Comparison of ENCODE assay signal across 13 cellular contexts in the genomic region with DNA sequence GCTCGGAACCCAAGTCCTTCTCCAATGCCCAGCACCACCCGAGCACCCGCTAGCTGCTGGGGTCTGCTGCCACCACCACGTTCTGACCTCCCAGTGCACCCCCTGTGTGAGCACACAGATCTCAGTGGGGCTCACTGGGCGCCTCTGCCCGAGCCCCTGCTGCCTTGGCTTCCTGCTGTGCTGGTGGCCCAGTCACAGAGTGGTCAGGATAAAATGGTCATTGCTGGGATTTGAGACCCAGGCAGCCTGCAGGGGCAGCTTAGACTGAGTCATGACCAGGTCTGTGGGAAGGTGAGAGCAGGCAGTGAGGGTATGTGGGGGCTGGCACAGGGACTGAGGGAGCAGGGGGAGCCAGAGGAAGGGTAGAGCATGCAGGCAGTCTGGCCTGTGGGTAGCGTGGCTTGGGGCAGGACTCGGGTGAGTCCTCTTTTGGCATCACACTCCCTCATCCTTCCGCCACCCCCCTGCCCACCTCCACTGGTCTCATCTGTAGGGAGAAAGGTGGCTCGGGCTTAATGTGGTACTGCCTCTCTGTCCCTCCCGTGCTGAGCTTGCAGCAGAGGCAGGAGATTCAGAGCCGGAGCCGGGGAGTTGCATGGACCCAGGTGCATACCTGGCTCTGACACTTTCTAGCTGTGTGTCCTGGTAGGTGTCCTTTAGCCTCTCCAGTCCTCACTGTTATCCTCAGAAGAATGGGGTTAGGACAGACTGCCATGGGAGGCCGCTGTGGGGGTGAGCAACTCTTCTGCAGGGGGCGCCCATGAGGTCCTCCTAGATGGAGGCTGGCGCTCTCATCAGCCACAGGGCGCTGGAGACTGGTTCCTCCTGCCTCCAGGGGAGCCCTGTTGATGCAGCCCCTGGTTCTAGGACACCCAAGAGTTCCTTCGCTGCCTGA. TPM values are rescaled to one million over a fixed set of nuclear protein-coding genes. Genes with fewer than 3 reads are reported as not detected.
DNase-seq lines count a peak whose midpoint lies in the region; ATAC-seq, FAIRE-seq and TF ChIP-seq lines count a peak whose summit lies in the region.
"Had no signal": no experiment of that assay in that cellular context is flagged by ENCODE, and none has a peak within 500 bp of the region (broad histone marks: within the 10 kb centered on the region; RNA-seq: fewer than 3 reads in every experiment).

No MANE protein-coding gene starts in this region.

- no peak for FAIRE-seq in GM12878 (lab: Jason Lieb, UNC)

- TF ChIP-seq RAD21 in GM12878 (IDR thresholded peaks at IDR 0.05; ENCODE audit: insufficient read depth, low read depth, low read length) = no peak

- H3K36me3 ChIP-seq in GM12878 (ENCODE audit: control insufficient read depth in 2 of 2, insufficient read depth in 2 of 2, low read length in 1 of 2) (peaks cover 0 to 2% of the 10 kb centered on the region in 2 experiments; a peak in 3 of 4 replicates), uterus (no peaks in the 10 kb centered on the region)

- RAD21 ChIA-PET in GM12878 (lab: Charles Lee; ENCODE audit: unreplicated experiment) = no interaction called here

- peaks cover 80% of the 10 kb centered on the region for H3K4me1 Mint-ChIP-seq in activated naive CD4-positive, alpha-beta T cell treated with anti-CD3 and anti-CD28 coated beads for 36 hours (ENCODE audit: low read depth)
- peaks cover 66% of the 10 kb centered on the region for H3K4me1 Mint-ChIP-seq in stimulated activated effector memory CD8-positive, alpha-beta T cell treated with anti-CD3 and anti-CD28 coated beads, Interleukin-12 subunit alpha, Interleukin-12 subunit beta, amount 100 ng/mL, for 72 hours

- BruUV-seq in GM12878 (replicated peaks; lab: Mats Ljungman, UMichigan) = no TSS peak

- TF ChIP-seq EP300 in GM12878 (IDR thresholded peaks at IDR 0.05; ENCODE audit: borderline replicate concordance in 1 of 2, control insufficient read depth in 1 of 2, low read depth in 2 of 2, low read length in 2 of 2) = no peak

- H3K4me3 Mint-ChIP-seq in activated naive CD4-positive, alpha-beta T cell treated with anti-CD3 and anti-CD28 coated beads for 36 hours = peak overlapping the region; percentile 45
- H3K4me3 Mint-ChIP-seq in stimulated activated effector memory CD8-positive, alpha-beta T cell treated with anti-CD3 and anti-CD28 coated beads, Interleukin-12 subunit alpha, Interleukin-12 subunit beta, amount 100 ng/mL, for 72 hours = peak overlapping the region; percentile 16

- intact Hi-C loops in activated naive CD4-positive, alpha-beta T cell treated with anti-CD3 and anti-CD28 coated beads for 36 hours (cut with micrococcal nuclease) = loop anchor here (5.0 kb wide), 1 partner anchor 45 kb away; the partner anchor contains the start of gene TOR1A
- intact Hi-C loops in GM12878 (cut with micrococcal nuclease; ENCODE audit: unreplicated experiment) = no loop called here
- intact Hi-C loops in uterus (cut with DNase I; ENCODE audit: low total_unique reads) = no loop called here

- CTCF ChIA-PET in activated naive CD4-positive, alpha-beta T cell treated with anti-CD3 and anti-CD28 coated beads for 36 hours (lab: Charles Lee) = interaction anchor here (1.1 kb wide), 1 partner anchor 28 kb away, joined by 3 read pairs; no protein-coding TSS in a partner anchor
- CTCF ChIA-PET in GM12878 (lab: Yijun Ruan, JAX) = no interaction called here

- H3K27me3 ChIP-seq in GM12878 (replicated peaks in 1 of 2; ENCODE audit: control insufficient read depth in 2 of 2, insufficient read depth in 2 of 2, low read length in 1 of 2) (no peaks in the 10 kb centered on the region), uterus (no peaks in the 10 kb centered on the region)
- H3K27me3 ChIP-seq: esophagus squamous epithelium, tibial artery had no signal

- no peak overlapping the region for H3K4me2 ChIP-seq in GM12878 (ENCODE audit: control insufficient read depth, insufficient read depth)

- H3K27ac ChIP-seq in GM12878 (ENCODE audit: control insufficient read depth, insufficient read depth) (no peak overlapping the region), uterus (no peak overlapping the region)
- H3K27ac ChIP-seq: tibial artery had no signal

- TF ChIP-seq CTCF in GM12878 (IDR thresholded peaks at IDR 0.05 in 2 of 3, conservative IDR thresholded peaks at IDR 0.05 in 1 of 3; ENCODE audit: control insufficient read depth in 2 of 3, extremely low read depth in 1 of 3, insufficient read depth in 1 of 3, low read depth in 3 of 3, low read length in 3 of 3) (no peak), uterus (IDR thresholded peaks at IDR 0.05) (no peak)

- POLR2A ChIA-PET in GM12878 (lab: Charles Lee) = interaction anchor here (0.6 kb wide), 1 partner anchor 24 kb away, joined by 4 read pairs; no protein-coding TSS in a partner anchor

- H3K9me3 Mint-ChIP-seq in activated naive CD4-positive, alpha-beta T cell treated with anti-CD3 and anti-CD28 coated beads for 36 hours = no peaks in the 10 kb centered on the region
- H3K9me3 Mint-ChIP-seq in stimulated activated effector memory CD8-positive, alpha-beta T cell treated with anti-CD3 and anti-CD28 coated beads, Interleukin-12 subunit alpha, Interleukin-12 subunit beta, amount 100 ng/mL, for 72 hours = no peaks in the 10 kb centered on the region

- no peak overlapping the region for H2AFZ ChIP-seq in GM12878 (ENCODE audit: control insufficient read depth, low read depth, low read length)

- H3K79me2 ChIP-seq in GM12878 (ENCODE audit: control insufficient read depth, insufficient read depth, low read length) = no peaks in the 10 kb centered on the region

- in situ Hi-C loops in GM12878 (cut with MboI) = no loop called here

- TF ChIP-seq POLR2A in GM12878 (IDR thresholded peaks at IDR 0.05; ENCODE audit: low read depth, low read length) (no peak), uterus (IDR thresholded peaks at IDR 0.05) (no peak)

- H3K27me3 Mint-ChIP-seq in activated naive CD4-positive, alpha-beta T cell treated with anti-CD3 and anti-CD28 coated beads for 36 hours (ENCODE audit: low read depth) = no peaks in the 10 kb centered on the region

- peak; percentile 40 for DNase-seq in activated naive CD4-positive, alpha-beta T cell treated with anti-CD3 and anti-CD28 coated beads for 36 hours
- DNase-seq in activated naive CD4-positive, alpha-beta T cell treated with anti-CD3 and anti-CD28 coated beads, Interleukin-2, amount 50 U/mL, for 16 hours = no peak
- DNase-seq in RPMI8226 (peak; percentile 15), GM12878 (ENCODE audit: low read depth, low spot score) (no peak), uterus (no peak), NCI-H1930 (lab: John Stamatoyannopoulos, UW) (no peak), amniotic stem cell (lab: John Stamatoyannopoulos, UW) (no peak)
- DNase-seq in stimulated activated effector memory CD8-positive, alpha-beta T cell treated with anti-CD3 and anti-CD28 coated beads, Interleukin-12 subunit alpha, Interleukin-12 subunit beta, amount 100 ng/mL, for 72 hours (ENCODE audit: low spot score in 2 of 2) = no peak
- DNase-seq: esophagus squamous epithelium, midbrain, NCI-H1694, retina, tibial artery had no signal

- H3K27ac Mint-ChIP-seq in activated naive CD4-positive, alpha-beta T cell treated with anti-CD3 and anti-CD28 coated beads for 36 hours = peak overlapping the region; percentile 87
- H3K27ac Mint-ChIP-seq in stimulated activated effector memory CD8-positive, alpha-beta T cell treated with anti-CD3 and anti-CD28 coated beads, Interleukin-12 subunit alpha, Interleukin-12 subunit beta, amount 100 ng/mL, for 72 hours = peak overlapping the region; percentile 93

- no peak overlapping the region for H3K4me3 ChIP-seq in GM12878
- H3K4me3 ChIP-seq in uterus = no peak overlapping the region
- H3K4me3 ChIP-seq: esophagus squamous epithelium, tibial artery had no signal

- ATAC-seq in GM12878 = no peak; the same call in 1 of the 3 replicates
- ATAC-seq in stimulated activated effector memory CD8-positive, alpha-beta T cell treated with anti-CD3 and anti-CD28 coated beads, Interleukin-12 subunit alpha, Interleukin-12 subunit beta, amount 100 ng/mL, for 72 hours = no peak

- H3K36me3 Mint-ChIP-seq in activated naive CD4-positive, alpha-beta T cell treated with anti-CD3 and anti-CD28 coated beads for 36 hours (ENCODE audit: low read depth) = peaks cover 32% of the 10 kb centered on the region
- H3K36me3 Mint-ChIP-seq in stimulated activated effector memory CD8-positive, alpha-beta T cell treated with anti-CD3 and anti-CD28 coated beads, Interleukin-12 subunit alpha, Interleukin-12 subunit beta, amount 100 ng/mL, for 72 hours = peaks cover 65% of the 10 kb centered on the region

- H3K9me3 ChIP-seq in GM12878 (replicated peaks; ENCODE audit: control insufficient read depth, insufficient read depth, low read length) (no peaks in the 10 kb centered on the region), uterus (no peaks in the 10 kb centered on the region)
- H3K9me3 ChIP-seq: esophagus squamous epithelium, tibial artery had no signal

- SMC1A ChIA-PET in GM12878 (lab: Charles Lee; ENCODE audit: uncharacterized antibody, unreplicated experiment) = no interaction called here

- no peak overlapping the region for H3K9ac ChIP-seq in GM12878 (ENCODE audit: control insufficient read depth, insufficient read depth, low read length)

- H3K4me1 ChIP-seq in GM12878 (ENCODE audit: control insufficient read depth, insufficient read depth, low read length) = peaks cover 5% of the 10 kb centered on the region
- no peaks in the 10 kb centered on the region for H3K4me1 ChIP-seq in uterus
- H3K4me1 ChIP-seq: esophagus squamous epithelium, tibial artery had no signal

- no peaks in the 10 kb centered on the region for H4K20me1 ChIP-seq in GM12878 (ENCODE audit: control insufficient read depth, insufficient read depth)

- WGBS in GM12878 (ENCODE audit: insufficient coverage, insufficient replicate concordance, low lambda C conversion rate, missing lambda C conversion rate) = 83% methylated on average over 18 of the region's 18 CpGs

RNA-seq across cellular contexts. Expression of gene USP20, which starts 32.1 kb away (rescaled TPM):
- total RNA-seq in activated naive CD4-positive, alpha-beta T cell treated with anti-CD3 and anti-CD28 coated beads for 36 hours = 10 to 100 TPM; 54.7 to 54.9 TPM
- total RNA-seq in GM12878 (2013; cell fraction: nucleolus; rRNA removed) = 11.7 and 12.6 TPM in 2 replicates
- 10.7 and 14.4 TPM in 2 replicates for total RNA-seq in GM12878 (2014; rRNA removed)
- 6.4 and 7.6 TPM in 2 replicates for total RNA-seq in GM12878 (2014; rRNA removed; fragmentation: Illumina TruSeq; extraction: Trizol)
- total RNA-seq in GM12878 (2021) = 23.0 and 23.3 TPM in 2 replicates
- 6.4 TPM for polyA plus RNA-seq in GM12878 (2011; ENCODE audit: low read depth)
- 4.0 and 7.5 TPM in 2 replicates for polyA plus RNA-seq in GM12878 (2011; rRNA removed)
- polyA plus RNA-seq in GM12878 (2011; cell fraction: cytosol; rRNA removed) = 8.6 and 11.8 TPM in 2 replicates
- polyA plus RNA-seq in GM12878 (2011; cell fraction: nucleus; rRNA removed) = 79.9 and 80.0 TPM in 2 replicates
- polyA plus RNA-seq in GM12878 (2012) = 11.7 and 12.5 TPM in 2 replicates
- 2.6 and 6.1 TPM in 2 replicates for polyA plus RNA-seq in GM12878 (2014; fragmentation: Illumina TruSeq; extraction: Trizol)
- polyA plus RNA-seq in GM12878 (2014; fragmentation: Nextera tagmentation; extraction: Ambion mirVana) = 1 to 10 TPM in 1 of 2 experiments, under 1 TPM in 1; 0.66 to 1.1 TPM
- polyA plus RNA-seq in GM12878 (2014; rRNA removed) = 15.8 and 23.0 TPM in 2 replicates
- polyA plus RNA-seq in GM12878 (2016; fragmentation: Nextera tagmentation; extraction: Ambion mirVana) = 10 to 100 TPM; 22.3 to 22.9 TPM
- 6.4 and 11.9 TPM in 2 replicates for polyA minus RNA-seq in GM12878 (2011; rRNA and poly(A)+ RNA removed)
- polyA minus RNA-seq in GM12878 (2011; cell fraction: cytosol; rRNA and poly(A)+ RNA removed) = 4.8 and 5.2 TPM in 2 replicates
- polyA minus RNA-seq in GM12878 (2011; cell fraction: nucleus; rRNA and poly(A)+ RNA removed) = 10.2 and 16.4 TPM in 2 replicates
- total RNA-seq in uterus = 10 to 100 TPM in 2 of 4 donors, 1 to 10 TPM in 2; 5.6 to 46.7 (median 11.1) TPM

RNA-seq across cellular contexts. Expression of gene C9orf78, which starts 32.3 kb away (rescaled TPM):
- 10 to 100 TPM; 45.3 to 45.7 TPM for total RNA-seq in activated naive CD4-positive, alpha-beta T cell treated with anti-CD3 and anti-CD28 coated beads for 36 hours
- 14.4 and 17.1 TPM in 2 replicates for total RNA-seq in GM12878 (2013; cell fraction: nucleolus; rRNA removed)
- total RNA-seq in GM12878 (2014; rRNA removed) = 32.6 and 36.7 TPM in 2 replicates
- 46.2 and 54.6 TPM in 2 replicates for total RNA-seq in GM12878 (2014; rRNA removed; fragmentation: Illumina TruSeq; extraction: Trizol)
- 18.9 and 23.0 TPM in 2 replicates for total RNA-seq in GM12878 (2021)
- 32.0 TPM for polyA plus RNA-seq in GM12878 (2011; ENCODE audit: low read depth)
- 41.8 and 60.7 TPM in 2 replicates for polyA plus RNA-seq in GM12878 (2011; rRNA removed)
- polyA plus RNA-seq in GM12878 (2011; cell fraction: cytosol; rRNA removed) = 20.5 and 23.6 TPM in 2 replicates
- polyA plus RNA-seq in GM12878 (2011; cell fraction: nucleus; rRNA removed) = 6.5 and 9.3 TPM in 2 replicates
- polyA plus RNA-seq in GM12878 (2012) = 24.9 and 32.2 TPM in 2 replicates
- 52.4 and 53.3 TPM in 2 replicates for polyA plus RNA-seq in GM12878 (2014; fragmentation: Illumina TruSeq; extraction: Trizol)
- polyA plus RNA-seq in GM12878 (2014; fragmentation: Nextera tagmentation; extraction: Ambion mirVana) = 10 to 100 TPM; 28.6 to 60.9 TPM
- polyA plus RNA-seq in GM12878 (2014; rRNA removed) = 37.5 and 40.0 TPM in 2 replicates
- polyA plus RNA-seq in GM12878 (2016; fragmentation: Nextera tagmentation; extraction: Ambion mirVana) = 10 to 100 TPM; 56.9 to 59.0 TPM
- 8.7 and 13.1 TPM in 2 replicates for polyA minus RNA-seq in GM12878 (2011; rRNA and poly(A)+ RNA removed)
- polyA minus RNA-seq in GM12878 (2011; cell fraction: cytosol; rRNA and poly(A)+ RNA removed) = 7.4 and 14.0 TPM in 2 replicates
- polyA minus RNA-seq in GM12878 (2011; cell fraction: nucleus; rRNA and poly(A)+ RNA removed) = 3.7 and 7.0 TPM in 2 replicates
- 10 to 100 TPM; 17.4 to 56.9 (median 35.0) TPM for total RNA-seq in uterus

RNA-seq across cellular contexts. Expression of gene TOR1A, which starts 43.4 kb away (rescaled TPM):
- total RNA-seq in activated naive CD4-positive, alpha-beta T cell treated with anti-CD3 and anti-CD28 coated beads for 36 hours = 10 to 100 TPM; 26.2 to 28.2 TPM
- 43.7 and 49.9 TPM in 2 replicates for total RNA-seq in GM12878 (2013; cell fraction: nucleolus; rRNA removed)
- total RNA-seq in GM12878 (2014; rRNA removed) = 27.4 and 28.1 TPM in 2 replicates
- total RNA-seq in GM12878 (2014; rRNA removed; fragmentation: Illumina TruSeq; extraction: Trizol) = 28.9 and 29.1 TPM in 2 replicates
- total RNA-seq in GM12878 (2021) = 31.1 and 34.0 TPM in 2 replicates
- 22.8 TPM for polyA plus RNA-seq in GM12878 (2011; ENCODE audit: low read depth)
- 44.7 and 45.4 TPM in 2 replicates for polyA plus RNA-seq in GM12878 (2011; rRNA removed)
- polyA plus RNA-seq in GM12878 (2011; cell fraction: cytosol; rRNA removed) = 43.5 and 44.8 TPM in 2 replicates
- polyA plus RNA-seq in GM12878 (2011; cell fraction: nucleus; rRNA removed) = 22.0 and 25.2 TPM in 2 replicates
- polyA plus RNA-seq in GM12878 (2012) = 19.4 and 24.6 TPM in 2 replicates
- polyA plus RNA-seq in GM12878 (2014; fragmentation: Illumina TruSeq; extraction: Trizol) = 37.4 and 43.1 TPM in 2 replicates
- polyA plus RNA-seq in GM12878 (2014; fragmentation: Nextera tagmentation; extraction: Ambion mirVana) = 1 to 10 TPM; 3.2 to 8.0 TPM
- 43.3 and 45.3 TPM in 2 replicates for polyA plus RNA-seq in GM12878 (2014; rRNA removed)
- polyA plus RNA-seq in GM12878 (2016; fragmentation: Nextera tagmentation; extraction: Ambion mirVana) = 10 to 100 TPM; 60.7 to 60.8 TPM
- 32.3 and 34.5 TPM in 2 replicates for polyA minus RNA-seq in GM12878 (2011; rRNA and poly(A)+ RNA removed)
- polyA minus RNA-seq in GM12878 (2011; cell fraction: cytosol; rRNA and poly(A)+ RNA removed) = 10.9 and 14.2 TPM in 2 replicates
- polyA minus RNA-seq in GM12878 (2011; cell fraction: nucleus; rRNA and poly(A)+ RNA removed) = 9.7 and 17.6 TPM in 2 replicates
- total RNA-seq in uterus = 10 to 100 TPM; 13.1 to 40.3 (median 33.0) TPM

Comparison
In these comparisons a context has a peak if more than half of its experiments do, and no peak if none do; other contexts are left out.
1. DNase-seq: peak in activated naive CD4-positive, alpha-beta T cell treated with anti-CD3 and anti-CD28 coated beads for 36 hours (single experiment) and RPMI8226 (single experiment); none in activated naive CD4-positive, alpha-beta T cell treated with anti-CD3 and anti-CD28 coated beads, Interleukin-2, amount 50 U/mL, for 16 hours (single experiment), GM12878 (single experiment), stimulated activated effector memory CD8-positive, alpha-beta T cell treated with anti-CD3 and anti-CD28 coated beads, Interleukin-12 subunit alpha, Interleukin-12 subunit beta, amount 100 ng/mL, for 72 hours (0 of 2), uterus (0 of 2), NCI-H1930 (0 of 2) and amniotic stem cell (single experiment).